ENCODE assay signal across 9 cellular contexts in genomic region chr9:36148652-36149051, GRCh38. TPM values are rescaled to one million over a fixed set of nuclear protein-coding genes. Genes with fewer than 3 reads are reported as not detected.
DNase-seq lines count a peak whose midpoint lies in the region; ATAC-seq and TF ChIP-seq lines count a peak whose summit lies in the region.
"Had no signal": no experiment of that assay in that cellular context is flagged by ENCODE, and none has a peak within 500 bp of the region (broad histone marks: within the 10 kb centered on the region; RNA-seq: fewer than 3 reads in every experiment).

No MANE protein-coding gene starts in this region.

- H2BK20ac ChIP-seq in IMR-90 (ENCODE audit: low read depth, low read length): peak overlapping the region; percentile 26; the same call in 1 of the 2 replicates

- ATAC-seq in GM18861 (IDR thresholded peaks at IDR 0.05; ENCODE audit: unreplicated experiment): peak; percentile 62
- peak; percentile 86 for ATAC-seq in IMR-90 (ENCODE audit: low read depth)
- no peak for ATAC-seq in GM21737 (IDR thresholded peaks at IDR 0.05; ENCODE audit: unreplicated experiment)
- ATAC-seq in HG03521 (IDR thresholded peaks at IDR 0.05; ENCODE audit: unreplicated experiment): no peak

- no peak overlapping the region for H3K18ac ChIP-seq in IMR-90 (ENCODE audit: low read depth, low read length)

- no peaks in the 10 kb centered on the region for H3K9me3 ChIP-seq in IMR-90 (ENCODE audit: control insufficient read depth, insufficient read depth, low read length)

- H3K27me3 ChIP-seq in IMR-90 (ENCODE audit: control insufficient read depth, insufficient read depth, low read length): no peaks in the 10 kb centered on the region

- peak overlapping the region; percentile 50 for H2BK120ac ChIP-seq in IMR-90 (ENCODE audit: low read depth, low read length)

- peaks cover 11 to 73% of the 10 kb centered on the region in 2 experiments; a peak in 3 of 4 replicates for H3K79me1 ChIP-seq in IMR-90 (ENCODE audit: low read depth in 1 of 2, low read length in 2 of 2)

- no peak overlapping the region; the same call in 1 of the 2 replicates for H3K23ac ChIP-seq in IMR-90 (ENCODE audit: low read depth, low read length)

- H2BK15ac ChIP-seq in IMR-90 (ENCODE audit: low read depth, low read length): no peak overlapping the region

- peaks cover 52% of the 10 kb centered on the region for H3K36me3 ChIP-seq in IMR-90 (ENCODE audit: control insufficient read depth, insufficient read depth, low read length)

- H4K5ac ChIP-seq in IMR-90 (ENCODE audit: low read depth, low read length): no peak overlapping the region

- H2BK5ac ChIP-seq in IMR-90 (ENCODE audit: low read depth, low read length, poor library complexity, severe bottlenecking): peak overlapping the region; percentile 87

- no peak for TF ChIP-seq CTCF in IMR-90 (conservative IDR thresholded peaks at IDR 0.05; ENCODE audit: low read depth, low read length)

- no CpG with 5 or more reads among the region's 8 CpGs for WGBS in IMR-90 (ENCODE audit: extremely low coverage in 2 of 2, insufficient read length in 1 of 2), 2 experiments

- H3K27me3 Mint-ChIP-seq in activated CD4-positive, alpha-beta memory T cell treated with anti-CD3 and anti-CD28 coated beads, Interleukin-2, amount 10 ng/mL, durations not matched to agents 7 days and 5 days: peaks cover 3% of the 10 kb centered on the region
- H3K27me3 Mint-ChIP-seq: activated naive CD4-positive, alpha-beta T cell treated with anti-CD3 and anti-CD28 coated beads, Interleukin-2, amount 50 U/mL, for 24 hours had no signal

- peak overlapping the region; percentile 71 for H3K27ac Mint-ChIP-seq in activated CD4-positive, alpha-beta memory T cell treated with anti-CD3 and anti-CD28 coated beads, Interleukin-2, amount 10 ng/mL, durations not matched to agents 7 days and 5 days
- H3K27ac Mint-ChIP-seq: activated naive CD4-positive, alpha-beta T cell treated with anti-CD3 and anti-CD28 coated beads, Interleukin-2, amount 50 U/mL, for 24 hours had no signal

- DNase-seq in IMR-90 (peak; percentile 97), dermis blood vessel endothelial cell (peak; percentile 93), midbrain (lab: John Stamatoyannopoulos, UW) (peak; percentile 95)
- peak; percentile 84 for DNase-seq in activated CD4-positive, alpha-beta memory T cell treated with anti-CD3 and anti-CD28 coated beads, Interleukin-2, amount 10 ng/mL, durations not matched to agents 7 days and 5 days
- DNase-seq in stimulated activated CD8-positive, alpha-beta memory T cell treated with anti-CD3 and anti-CD28 coated beads, Interleukin-7, amount 100 ng/mL, for 4 hours (ENCODE audit: low read depth in 2 of 2): peak; percentile 57 to 73

- no peak overlapping the region for H3K4me3 ChIP-seq in IMR-90 (ENCODE audit: insufficient read depth, low read depth, low read length)

- H3K4ac ChIP-seq in IMR-90 (ENCODE audit: low read depth, low read length): peak overlapping the region; percentile 74

- H2AK5ac ChIP-seq in IMR-90 (ENCODE audit: low read depth, low read length): peak overlapping the region; percentile 68

- H2AFZ ChIP-seq in IMR-90 (replicated peaks; ENCODE audit: low read length, poor library complexity): peak overlapping the region; percentile 29

- TF ChIP-seq RAD21 in IMR-90 (IDR thresholded peaks at IDR 0.05; ENCODE audit: low read length): 0 out of 2 replicates have a peak, but pooled peaks have one; percentile 8

- H3K56ac ChIP-seq in IMR-90 (ENCODE audit: extremely low read depth, insufficient read depth, low read length): peak overlapping the region; percentile 24; the same call in 1 of the 2 replicates

- H2AK9ac ChIP-seq in IMR-90 (replicated peaks; ENCODE audit: low read depth, low read length, poor library complexity): no peak overlapping the region

- H4K91ac ChIP-seq in IMR-90 (ENCODE audit: insufficient read depth, low read depth, low read length): peak overlapping the region; percentile 77; the same call in 1 of the 2 replicates

- in situ Hi-C loops in IMR-90 (cut with MboI; ENCODE audit: low sequenced_read_pairs): no loop called here

- peak overlapping the region; percentile 59 for H3K4me2 ChIP-seq in IMR-90 (ENCODE audit: low read depth, low read length)

- peaks cover 92% of the 10 kb centered on the region for H3K4me1 Mint-ChIP-seq in activated CD4-positive, alpha-beta memory T cell treated with anti-CD3 and anti-CD28 coated beads, Interleukin-2, amount 10 ng/mL, durations not matched to agents 7 days and 5 days

- peaks cover 32% of the 10 kb centered on the region for H3K9me1 ChIP-seq in IMR-90 (ENCODE audit: insufficient read depth, low read length)

- dilution Hi-C loops in IMR-90 (cut with HindIII; ENCODE audit: low sequenced_read_pairs, unreplicated experiment): no loop called here

- H3K14ac ChIP-seq in IMR-90 (replicated peaks; ENCODE audit: low read depth, low read length): peak overlapping the region; percentile 42

- peak overlapping the region; percentile 71 for H3K27ac ChIP-seq in IMR-90 (ENCODE audit: insufficient read depth, low read length)

- H3K9me3 Mint-ChIP-seq in activated CD4-positive, alpha-beta memory T cell treated with anti-CD3 and anti-CD28 coated beads, Interleukin-2, amount 10 ng/mL, durations not matched to agents 7 days and 5 days: peaks cover 13% of the 10 kb centered on the region

- BruUV-seq in IMR-90 (replicated peaks; lab: Mats Ljungman, UMichigan): no TSS peak

- H3K4me1 ChIP-seq in IMR-90 (ENCODE audit: control insufficient read depth, insufficient read depth, low read length): peaks cover 26% of the 10 kb centered on the region

- peaks cover 69% of the 10 kb centered on the region for H3K36me3 Mint-ChIP-seq in activated CD4-positive, alpha-beta memory T cell treated with anti-CD3 and anti-CD28 coated beads, Interleukin-2, amount 10 ng/mL, durations not matched to agents 7 days and 5 days (ENCODE audit: low read depth)

- peak overlapping the region; percentile 4; the same call in 1 of the 2 replicates for H3K9ac ChIP-seq in IMR-90 (ENCODE audit: low read depth, low read length)

- H4K8ac ChIP-seq in IMR-90 (ENCODE audit: low read depth in 2 of 2, low read length in 2 of 2): peak overlapping the region in 1 of 2 experiments; percentile 45; a peak in 1 of 4 replicates

- no peak for TF ChIP-seq POLR2A in IMR-90 (IDR thresholded peaks at IDR 0.05; ENCODE audit: low read depth, low read length)

- intact Hi-C loops in IMR-90 (cut with micrococcal nuclease): no loop called here

- no peak overlapping the region for H3K4me3 Mint-ChIP-seq in activated CD4-positive, alpha-beta memory T cell treated with anti-CD3 and anti-CD28 coated beads, Interleukin-2, amount 10 ng/mL, durations not matched to agents 7 days and 5 days
- H3K4me3 Mint-ChIP-seq: activated naive CD4-positive, alpha-beta T cell treated with anti-CD3 and anti-CD28 coated beads, Interleukin-2, amount 50 U/mL, for 24 hours had no signal

- POLR2A ChIA-PET in IMR-90 (lab: Charles Lee; ENCODE audit: unreplicated experiment): interaction anchor here (0.7 to 1.0 kb wide), 2 partner anchors 9 to 15 kb away, joined by 3 to 4 read pairs; no protein-coding TSS in a partner anchor
- POLR2A ChIA-PET in activated CD4-positive, alpha-beta memory T cell treated with anti-CD3 and anti-CD28 coated beads, Interleukin-2, amount 10 ng/mL, durations not matched to agents 7 days and 5 days (lab: Charles Lee): interaction anchor here (0.8 to 5.4 kb wide), 5 partner anchors 9 to 42 kb away, joined by 3 to 46 read pairs (median 15); partner anchors contain the start of genes CLTA and GLIPR2

- CTCF ChIA-PET in IMR-90 (lab: Yijun Ruan, JAX): interaction anchor here (0.6 to 2.2 kb wide), 3 partner anchors 17 to 103 kb away, joined by 3 to 8 read pairs (median 5); no protein-coding TSS in a partner anchor
- CTCF ChIA-PET in activated CD4-positive, alpha-beta memory T cell treated with anti-CD3 and anti-CD28 coated beads, Interleukin-2, amount 10 ng/mL, durations not matched to agents 7 days and 5 days (lab: Charles Lee): interaction anchor here (0.9 to 1.8 kb wide), 6 partner anchors 9 to 46 kb away, joined by 3 to 10 read pairs (median 6); partner anchors contain the start of genes CLTA and GLIPR2

- H4K20me1 ChIP-seq in IMR-90 (ENCODE audit: insufficient read depth, low read length): peaks cover 23% of the 10 kb centered on the region

TF ChIP-seq in IMR-90, 13 proteins besides CTCF, POLR2A, EP300 and RAD21 (continues in another document):
- TF ChIP-seq RCOR1 (IDR thresholded peaks at IDR 0.05; ENCODE audit: insufficient replicate concordance, low read length) (no peak), ELK1 (IDR thresholded peaks at IDR 0.05; ENCODE audit: borderline replicate concordance, low read depth, low read length) (no peak)

RNA-seq across cellular contexts. Expression of gene GLIPR2, which starts 12.1 kb away (rescaled TPM):
- 35.8 and 37.8 TPM in 2 replicates for total RNA-seq in IMR-90 (2012; rRNA removed)
- polyA plus RNA-seq in IMR-90 (2012; rRNA removed): 42.7 and 43.3 TPM in 2 replicates
- polyA plus RNA-seq in IMR-90 (2012; cell fraction: cytosol; rRNA removed): 34.1 and 37.4 TPM in 2 replicates
- polyA plus RNA-seq in IMR-90 (2012; cell fraction: nucleus; rRNA removed; ENCODE audit: low replicate concordance): 14.4 and 29.4 TPM in 2 replicates
- total RNA-seq in activated CD4-positive, alpha-beta memory T cell treated with anti-CD3 and anti-CD28 coated beads, Interleukin-2, amount 10 ng/mL, durations not matched to agents 7 days and 5 days: 10 to 100 TPM; 45.3 to 48.0 TPM
- 32.4 and 45.6 TPM in 2 replicates for total RNA-seq in dermis blood vessel endothelial cell

RNA-seq across cellular contexts. Expression of gene CCIN, which starts 20.5 kb away (rescaled TPM):
- 1.1 TPM in 2 replicates for total RNA-seq in IMR-90 (2012; rRNA removed)
- 0.73 and 0.80 TPM in 2 replicates for polyA plus RNA-seq in IMR-90 (2012; rRNA removed)
- polyA plus RNA-seq in IMR-90 (2012; cell fraction: cytosol; rRNA removed): 0.32 and 0.48 TPM in 2 replicates
- polyA plus RNA-seq in IMR-90 (2012; cell fraction: nucleus; rRNA removed; ENCODE audit: low replicate concordance): 0.58 and 0.65 TPM in 2 replicates
- total RNA-seq in activated CD4-positive, alpha-beta memory T cell treated with anti-CD3 and anti-CD28 coated beads, Interleukin-2, amount 10 ng/mL, durations not matched to agents 7 days and 5 days: under 1 TPM in 1 of 2 experiments, not detected in 1; 0.13 TPM
- total RNA-seq in dermis blood vessel endothelial cell: under 0.01 and 0.19 TPM in 2 replicates

RNA-seq across cellular contexts. Expression of gene CLTA, which starts 42.1 kb away (rescaled TPM):
- 133 and 208 TPM in 2 replicates for total RNA-seq in IMR-90 (2012; rRNA removed)
- polyA plus RNA-seq in IMR-90 (2012; rRNA removed): 246 and 280 TPM in 2 replicates
- polyA plus RNA-seq in IMR-90 (2012; cell fraction: cytosol; rRNA removed): 218 and 493 TPM in 2 replicates
- polyA plus RNA-seq in IMR-90 (2012; cell fraction: nucleus; rRNA removed; ENCODE audit: low replicate concordance): 63.6 and 110 TPM in 2 replicates
- total RNA-seq in activated CD4-positive, alpha-beta memory T cell treated with anti-CD3 and anti-CD28 coated beads, Interleukin-2, amount 10 ng/mL, durations not matched to agents 7 days and 5 days: 100 to 1,000 TPM; 150 to 151 TPM
- 338 and 359 TPM in 2 replicates for total RNA-seq in dermis blood vessel endothelial cell

Comparison
In these comparisons a context has a peak if more than half of its experiments do, and no peak if none do; other contexts are left out.
1. ATAC-seq: peak in GM18861 (single experiment) and IMR-90 (single experiment); none in GM21737 (single experiment) and HG03521 (single experiment).
2. Peak in every context shown above with its lines, with median percentiles within 50 percentile points of each other: DNase-seq.